ENCODE assay signal across 13 cellular contexts in genomic region chr21:42556476-42556875, GRCh38.
"Had no signal": no experiment of that assay in that cellular context is flagged by ENCODE, and none has a peak within 500 bp of the region (broad histone marks: within the 10 kb centered on the region; RNA-seq: fewer than 3 reads in every experiment).

No MANE protein-coding gene starts in this region.

- DNase-seq: activated CD4-positive, alpha-beta T cell treated with anti-CD3 and anti-CD28 coated beads for 1 hour; activated CD4-positive, alpha-beta T cell treated with anti-CD3 and anti-CD28 coated beads, Interleukin-2, amount 50 U/mL, for 48 hours; activated naive CD4-positive, alpha-beta T cell treated with Interleukin-2 at 50 U/mL for 16 hours; activated naive CD8-positive, alpha-beta T cell treated with anti-CD3 and anti-CD28 coated beads, Interleukin-2, amount 50 U/mL, for 24 hours; effector memory CD4-positive, alpha-beta T cell; left ventricle myocardium superior; retina; small intestine; T-helper 2 cell had no signal

- H3K9me3 Mint-ChIP-seq: activated naive CD8-positive, alpha-beta T cell treated with anti-CD3 and anti-CD28 coated beads, Interleukin-2, amount 50 U/mL, for 24 hours; neural crest cell; stimulated activated effector memory CD8-positive, alpha-beta T cell treated with anti-CD3 and anti-CD28 coated beads, Interleukin-12 subunit alpha, Interleukin-12 subunit beta, amount 100 ng/mL, for 72 hours had no signal

- H3K27ac ChIP-seq: pancreas, tibial nerve had no signal

- H3K27me3 ChIP-seq: pancreas, tibial nerve had no signal

- H3K4me3 Mint-ChIP-seq: activated naive CD8-positive, alpha-beta T cell treated with anti-CD3 and anti-CD28 coated beads, Interleukin-2, amount 50 U/mL, for 24 hours; neural crest cell; stimulated activated effector memory CD8-positive, alpha-beta T cell treated with anti-CD3 and anti-CD28 coated beads, Interleukin-12 subunit alpha, Interleukin-12 subunit beta, amount 100 ng/mL, for 72 hours had no signal

- H3K4me1 Mint-ChIP-seq: activated naive CD8-positive, alpha-beta T cell treated with anti-CD3 and anti-CD28 coated beads, Interleukin-2, amount 50 U/mL, for 24 hours; neural crest cell; stimulated activated effector memory CD8-positive, alpha-beta T cell treated with anti-CD3 and anti-CD28 coated beads, Interleukin-12 subunit alpha, Interleukin-12 subunit beta, amount 100 ng/mL, for 72 hours had no signal

- H3K27me3 Mint-ChIP-seq: activated naive CD8-positive, alpha-beta T cell treated with anti-CD3 and anti-CD28 coated beads, Interleukin-2, amount 50 U/mL, for 24 hours had no signal

- H3K4me1 ChIP-seq: pancreas, tibial nerve had no signal

- ATAC-seq: activated naive CD8-positive, alpha-beta T cell treated with anti-CD3 and anti-CD28 coated beads, Interleukin-2, amount 50 U/mL, for 24 hours; left ventricle myocardium superior; pancreas; stimulated activated effector memory CD8-positive, alpha-beta T cell treated with anti-CD3 and anti-CD28 coated beads, Interleukin-12 subunit alpha, Interleukin-12 subunit beta, amount 100 ng/mL, for 72 hours had no signal

- H3K9me3 ChIP-seq: pancreas, tibial nerve had no signal

- H3K4me3 ChIP-seq: pancreas, tibial nerve had no signal

- H3K27ac Mint-ChIP-seq: activated naive CD8-positive, alpha-beta T cell treated with anti-CD3 and anti-CD28 coated beads, Interleukin-2, amount 50 U/mL, for 24 hours; stimulated activated effector memory CD8-positive, alpha-beta T cell treated with anti-CD3 and anti-CD28 coated beads, Interleukin-12 subunit alpha, Interleukin-12 subunit beta, amount 100 ng/mL, for 72 hours had no signal
